ENCODE assay signal across 8 cellular contexts in the genomic region with DNA sequence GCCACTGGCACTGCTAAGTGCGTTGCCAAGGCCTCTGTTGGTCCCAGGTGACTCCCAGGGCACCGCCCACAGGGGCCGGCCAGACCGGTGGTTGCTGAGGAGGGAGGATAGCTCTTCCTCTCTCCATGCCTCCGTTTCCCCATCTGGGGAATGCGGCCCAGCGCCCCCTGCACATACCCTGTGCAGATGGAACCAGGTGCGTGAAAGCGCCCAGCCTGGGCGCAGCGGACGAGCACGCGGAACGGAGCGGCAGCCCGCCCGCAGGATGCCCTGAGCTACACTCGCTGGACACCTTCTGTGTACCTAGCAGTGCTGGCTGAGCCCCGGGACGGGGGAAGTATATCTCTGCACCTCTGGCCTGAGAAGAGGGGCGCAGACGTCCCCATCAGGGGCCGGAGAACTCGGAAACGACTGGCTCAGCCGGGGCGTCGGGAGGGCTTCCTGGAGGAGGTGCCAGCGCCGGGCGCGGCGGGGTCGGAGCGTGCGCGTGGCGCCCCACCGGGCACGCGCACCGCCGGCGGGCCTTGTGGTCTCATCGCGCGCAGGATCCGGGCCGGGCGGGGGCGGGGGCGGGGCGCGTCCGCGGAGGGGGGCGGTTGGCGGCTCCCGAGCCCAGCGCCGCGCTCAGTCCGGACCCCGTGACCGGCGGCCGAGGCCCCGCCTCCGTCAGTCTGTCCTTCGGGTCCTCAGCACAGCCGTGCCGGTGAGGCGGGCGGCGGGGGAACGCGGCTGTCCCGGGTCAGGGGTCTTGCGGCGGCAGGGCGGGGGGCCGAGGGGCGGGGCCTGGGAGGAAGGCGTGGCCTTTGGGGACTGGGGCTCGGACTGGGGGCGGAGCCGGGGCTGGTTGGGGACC. TPM values are rescaled to one million over a fixed set of nuclear protein-coding genes. Genes with fewer than 3 reads are reported as not detected.
DNase-seq lines count a peak whose midpoint lies in the region; TF ChIP-seq lines count a peak whose summit lies in the region.

Gene CCDC78 (minus strand): TSS at position 6 of the 853 bp plus-strand sequence. CDS start 76 bp downstream, outside the sequence.
A gene with protein sequence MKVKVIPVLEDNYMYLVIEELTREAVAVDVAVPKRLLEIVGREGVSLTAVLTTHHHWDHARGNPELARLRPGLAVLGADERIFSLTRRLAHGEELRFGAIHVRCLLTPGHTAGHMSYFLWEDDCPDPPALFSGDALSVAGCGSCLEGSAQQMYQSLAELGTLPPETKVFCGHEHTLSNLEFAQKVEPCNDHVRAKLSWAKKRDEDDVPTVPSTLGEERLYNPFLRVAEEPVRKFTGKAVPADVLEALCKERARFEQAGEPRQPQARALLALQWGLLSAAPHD (plus strand): TSS at position 669 of the 853 bp plus-strand sequence. CDS start 404 bp downstream, outside the sequence.

- no peaks in the 10 kb centered on the region for H3K79me2 ChIP-seq in OCI-LY1 (ENCODE audit: insufficient read depth, low read length)

- POLR2A ChIA-PET in AG04450 (lab: Yijun Ruan, JAX) = interaction anchor here (0.5 to 1.4 kb wide), 2 partner anchors 14 to 361 kb away, joined by 3 to 6 read pairs; no protein-coding TSS in a partner anchor

- H3K36me3 ChIP-seq in OCI-LY1 (ENCODE audit: insufficient read depth, low read length) = peaks cover 25% of the 10 kb centered on the region
- H3K36me3 ChIP-seq in uterus = no peaks in the 10 kb centered on the region

- H4K20me1 ChIP-seq in OCI-LY1 (ENCODE audit: insufficient read depth, low read length) = no peaks in the 10 kb centered on the region

- H3K4me1 ChIP-seq in OCI-LY1 (ENCODE audit: insufficient read depth, low read length, severe bottlenecking) (peaks cover 34% of the 10 kb centered on the region), uterus (peaks cover 0 to 22% of the 10 kb centered on the region in 2 donors)

- no peak within 1 kb of the TSS for H2AFZ ChIP-seq in OCI-LY1 (ENCODE audit: low read length)

- H3K9ac ChIP-seq in OCI-LY1 (ENCODE audit: low read length) = peak within 1 kb of the TSS; percentile 92

- intact Hi-C loops in uterus (cut with DNase I; ENCODE audit: low total_unique reads) = no loop called here

- peak within 1 kb of the TSS; percentile 95 for H3K4me2 ChIP-seq in OCI-LY1 (ENCODE audit: low read length)

- DNase-seq in AG04450 (ENCODE audit: low read depth, low spot score) (no peak), germinal center (ENCODE audit: low spot score) (peak; percentile 78), occipital lobe (lab: John Stamatoyannopoulos, UW) (peak; percentile 62), uterus (no peak), OCI-M2 (lab: John Stamatoyannopoulos, UW; ENCODE audit: unreplicated experiment) (no peak)
- DNase-seq in activated effector memory CD4-positive, alpha-beta T cell treated with anti-CD3 and anti-CD28 coated beads, Interleukin-2, amount 50 U/mL, for 16 hours = peak; percentile 86

- no peak for TF ChIP-seq CTCF in AG04450 (IDR thresholded peaks at IDR 0.05; ENCODE audit: low read depth, low read length)
- TF ChIP-seq CTCF in OCI-LY1 (IDR thresholded peaks at IDR 0.05; ENCODE audit: low read length) = no peak
- TF ChIP-seq CTCF in uterus (IDR thresholded peaks at IDR 0.05) = no peak

- H3K4me3 ChIP-seq in AG04450 (ENCODE audit: low read depth, low read length) (peak within 1 kb of the TSS; percentile 73), OCI-LY1 (ENCODE audit: low read depth, low read length, poor library complexity, severe bottlenecking) (peak within 1 kb of the TSS; percentile 93), uterus (peak within 1 kb of the TSS; percentile 16 to 22)

- CTCF ChIA-PET in AG04450 (lab: Charles Lee) = no interaction called here

- H3K27me3 ChIP-seq in AG04450 (ENCODE audit: control insufficient read depth, insufficient read depth, low read length) (no peaks in the 10 kb centered on the region), OCI-LY1 (ENCODE audit: insufficient read depth, low read length) (no peaks in the 10 kb centered on the region), uterus (peaks cover 0 to 28% of the 10 kb centered on the region in 2 donors)

- no peaks in the 10 kb centered on the region for H3K9me2 ChIP-seq in OCI-LY1 (ENCODE audit: low read depth, low read length)

- H3K9me3 ChIP-seq in AG04450 (ENCODE audit: control insufficient read depth, insufficient read depth, low read length) (no peaks in the 10 kb centered on the region; the same call in 1 of the 2 replicates), OCI-LY1 (ENCODE audit: low read length) (no peaks in the 10 kb centered on the region), uterus (no peaks in the 10 kb centered on the region)

- H3F3A ChIP-seq in OCI-LY1 (ENCODE audit: insufficient read depth, low read length) = peaks cover 4% of the 10 kb centered on the region; the same call in 1 of the 2 replicates

- H3K27ac ChIP-seq in AG04450 (ENCODE audit: low read depth, low read length) (peak within 1 kb of the TSS; percentile 39), OCI-LY1 (ENCODE audit: low read depth, low read length, poor library complexity, severe bottlenecking) (peak within 1 kb of the TSS; percentile 33), uterus (no peak within 1 kb of the TSS)

- TF ChIP-seq POLR2A in GM19193 (IDR thresholded peaks at IDR 0.05; ENCODE audit: extremely low read depth, insufficient read depth, insufficient read length) (peak; percentile 22), uterus (IDR thresholded peaks at IDR 0.05) (no peak)

RNA-seq across cellular contexts. Expression of gene CCDC78, which starts in this region (rescaled TPM):
- 1.1 and 1.5 TPM in 2 replicates for polyA plus RNA-seq in AG04450 (2011; rRNA removed)
- polyA minus RNA-seq in AG04450 (2011; rRNA and poly(A)+ RNA removed) = 0.78 and 1.8 TPM in 2 replicates
- total RNA-seq in occipital lobe (4.2 TPM), uterus (1 to 10 TPM in 3 of 4 donors, not detected in 1; 1.3 to 5.3 (median 2.3) TPM)

RNA-seq across cellular contexts. Expression of the second gene that starts in this region (rescaled TPM):
- 4.2 and 5.5 TPM in 2 replicates for polyA plus RNA-seq in AG04450 (2011; rRNA removed)
- 1.2 and 3.5 TPM in 2 replicates for polyA minus RNA-seq in AG04450 (2011; rRNA and poly(A)+ RNA removed)
- total RNA-seq in occipital lobe = 7.0 TPM
- total RNA-seq in uterus = 1 to 10 TPM in 2 of 4 donors, not detected in 2; 1.0 to 3.4 TPM

Comparison
In these comparisons a context has a peak if more than half of its experiments do, and no peak if none do; other contexts are left out.
1. DNase-seq: peak in activated effector memory CD4-positive, alpha-beta T cell treated with anti-CD3 and anti-CD28 coated beads, Interleukin-2, amount 50 U/mL, for 16 hours (single experiment), germinal center (single experiment) and occipital lobe (single experiment); none in AG04450 (single experiment), uterus (0 of 2) and OCI-M2 (single experiment).
2. H3K27ac ChIP-seq: peak in AG04450 (single experiment) and OCI-LY1 (single experiment); none in uterus (0 of 2).
3. H3K4me3 ChIP-seq: peak in every context shown above with its lines; median percentile 93 in OCI-LY1; 73 in AG04450; 19 in uterus.